ENCODE assay signal across 25 cellular contexts in genomic region chrX:123157586-123157985, GRCh38. TPM values are rescaled to one million over a fixed set of nuclear protein-coding genes. Genes with fewer than 3 reads are reported as not detected.
"Had no signal": no experiment of that assay in that cellular context is flagged by ENCODE, and none has a peak within 500 bp of the region (broad histone marks: within the 10 kb centered on the region; RNA-seq: fewer than 3 reads in every experiment).

No MANE protein-coding gene starts in this region.

- H3K27ac ChIP-seq: dorsolateral prefrontal cortex, epithelial cell of prostate, foreskin keratinocyte, gastroesophageal sphincter, heart left ventricle, hepatocyte, left ventricle myocardium inferior, lower lobe of right lung, ovary, right atrium auricular region, sigmoid colon, stomach, thyroid gland, vagina had no signal

- H3K36me3 ChIP-seq: gastroesophageal sphincter, heart left ventricle, left ventricle myocardium inferior, lower lobe of right lung, ovary, right atrium auricular region, sigmoid colon, stomach, thyroid gland, vagina had no signal

- ATAC-seq: esophagus mucosa; foreskin keratinocyte; gastroesophageal sphincter; heart left ventricle; left cardiac atrium; lower lobe of right lung; natural killer cell; stimulated activated effector memory CD8-positive, alpha-beta T cell treated with anti-CD3 and anti-CD28 coated beads, Interleukin-12 subunit alpha, Interleukin-12 subunit beta, amount 100 ng/mL, for 72 hours had no signal

- H3K27me3 ChIP-seq: foreskin keratinocyte, gastroesophageal sphincter, heart left ventricle, hepatocyte, ovary, right atrium auricular region, sigmoid colon, stomach, thyroid gland, vagina had no signal

- DNase-seq: dorsolateral prefrontal cortex; effector CD4-positive, alpha-beta T cell; foreskin keratinocyte; heart left ventricle; left cardiac atrium; left ventricle myocardium inferior; lower lobe of right lung; natural killer cell; occipital lobe; ovary; sigmoid colon; stimulated activated CD4-positive, alpha-beta T cell treated with anti-CD3 and anti-CD28 coated beads, Interleukin-2, amount 100 ng/mL, for 24 hours; stimulated activated CD4-positive, alpha-beta T cell treated with anti-CD3 and anti-CD28 coated beads, Interleukin-4, amount 100 ng/mL, for 24 hours; stimulated activated naive CD4-positive, alpha-beta T cell treated with Interleukin-2 at 50 U/mL for 16 hours; stomach; thyroid gland; trophoblast cell had no signal

- H3K9me3 ChIP-seq: gastroesophageal sphincter, left ventricle myocardium inferior, lower lobe of right lung, ovary, sigmoid colon, stomach, thyroid gland, vagina had no signal

- FAIRE-seq: islet of Langerhans had no signal

- H3K4me1 ChIP-seq: foreskin keratinocyte, gastroesophageal sphincter, heart left ventricle, left ventricle myocardium inferior, lower lobe of right lung, right atrium auricular region, sigmoid colon, stomach, thyroid gland, vagina had no signal

- H3K4me3 ChIP-seq: dorsolateral prefrontal cortex, gastroesophageal sphincter, heart left ventricle, hepatocyte, left ventricle myocardium inferior, lower lobe of right lung, ovary, right atrium auricular region, sigmoid colon, stomach, thyroid gland, vagina had no signal

RNA-seq across cellular contexts. Expression of gene GRIA3, which starts 26.5 kb away (rescaled TPM):
- total RNA-seq: foreskin keratinocyte, natural killer cell had no signal
